Comparison of ENCODE assay signal across 12 cellular contexts in the genomic region with DNA sequence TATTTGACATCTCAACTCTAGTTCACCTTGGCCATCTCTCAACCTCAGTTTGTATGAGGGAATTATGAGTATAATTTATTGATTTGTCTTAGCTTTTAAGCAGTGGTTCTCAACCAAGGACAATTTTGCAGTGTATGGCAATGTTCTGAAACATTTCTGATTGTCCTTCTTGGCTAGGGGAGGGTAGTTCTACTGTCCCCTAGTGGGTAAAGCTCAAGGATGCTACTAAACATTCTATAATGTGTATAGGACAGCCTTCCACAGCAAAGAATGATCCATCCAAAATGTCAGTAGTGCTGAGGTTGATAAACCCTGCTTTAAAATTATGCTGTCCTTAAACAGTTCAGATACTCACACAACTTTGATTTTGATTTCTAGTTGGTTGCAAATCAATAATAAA.
DNase-seq lines count a peak whose midpoint lies in the region; ATAC-seq, FAIRE-seq and TF ChIP-seq lines count a peak whose summit lies in the region.
"Had no signal": no experiment of that assay in that cellular context is flagged by ENCODE, and none has a peak within 500 bp of the region (broad histone marks: within the 10 kb centered on the region; RNA-seq: fewer than 3 reads in every experiment).

No MANE protein-coding gene starts in this region.

- H3K4me3 ChIP-seq in AG04450 (ENCODE audit: low read depth, low read length) (no peak overlapping the region), Panc1 (ENCODE audit: low read depth in 2 of 2, low read length in 2 of 2) (no peak overlapping the region), fibroblast of pulmonary artery (replicated peaks; ENCODE audit: low read depth, low read length) (no peak overlapping the region)

- no peak overlapping the region for H3K27ac ChIP-seq in AG04450 (ENCODE audit: low read depth, low read length)
- no peak overlapping the region for H3K27ac ChIP-seq in Panc1 (ENCODE audit: low read length)

- H3K4me1 ChIP-seq in Panc1 (ENCODE audit: control insufficient read depth, insufficient read depth, low read length): no peaks in the 10 kb centered on the region

- H3K27me3 ChIP-seq in AG04450 (ENCODE audit: control insufficient read depth, insufficient read depth, low read length): no peaks in the 10 kb centered on the region
- H3K27me3 ChIP-seq in Panc1 (ENCODE audit: control insufficient read depth, insufficient read depth, low read length): no peaks in the 10 kb centered on the region

- in situ Hi-C loops in Panc1 (cut with HindIII; ENCODE audit: low pct_unique_long_range_greater_than_20kb, low sequenced_read_pairs): no loop called here

- intact Hi-C loops in Panc1 (cut with micrococcal nuclease; ENCODE audit: unreplicated experiment): no loop called here

- BruUV-seq in Panc1 (replicated peaks; lab: Mats Ljungman, UMichigan): no TSS peak

- no peak for TF ChIP-seq POLR2A in H54 (IDR thresholded peaks at IDR 0.05; ENCODE audit: low read depth, low read length)

- POLR2A ChIA-PET in AG04450 (lab: Yijun Ruan, JAX): no interaction called here
- POLR2A ChIA-PET in Panc1 (lab: Charles Lee): no interaction called here

- ATAC-seq in Panc1 (no peak), GM18519 (IDR thresholded peaks at IDR 0.05; ENCODE audit: low FRiP score, unreplicated experiment) (no peak), HG03469 (IDR thresholded peaks at IDR 0.05; ENCODE audit: unreplicated experiment) (no peak)
- ATAC-seq: activated CD4-positive, CD25-positive, alpha-beta regulatory T cell treated with anti-CD3 and anti-CD28 coated beads, Interleukin-2, amount 50 U/mL, for 24 hours had no signal

- peak; percentile 83 for FAIRE-seq in H54 (lab: Jason Lieb, UNC)

- TF ChIP-seq CTCF in AG04450 (IDR thresholded peaks at IDR 0.05; ENCODE audit: low read depth, low read length): peak; percentile 50
- TF ChIP-seq CTCF in Panc1 (IDR thresholded peaks at IDR 0.05): peak; percentile 45; the same call in 1 of the 2 replicates
- TF ChIP-seq CTCF in fibroblast of pulmonary artery (IDR thresholded peaks at IDR 0.05; ENCODE audit: low read length, missing control alignments): peak; percentile 47

- H3K36me3 ChIP-seq in Panc1 (ENCODE audit: control insufficient read depth, insufficient read depth, low read length): no peaks in the 10 kb centered on the region

- CTCF ChIA-PET in AG04450 (lab: Charles Lee) (interaction anchor here (0.8 to 2.5 kb wide), 8 partner anchors 15 to 226 kb away, joined by 3 to 14 read pairs (median 3); no protein-coding TSS in a partner anchor), Panc1 (lab: Charles Lee) (interaction anchor here (0.6 kb wide), 1 partner anchor 8 kb away, joined by 3 read pairs; no protein-coding TSS in a partner anchor)

- H3K9me3 ChIP-seq in AG04450 (ENCODE audit: control insufficient read depth, insufficient read depth, low read length) (no peaks in the 10 kb centered on the region), Panc1 (ENCODE audit: control insufficient read depth, insufficient read depth, low read depth, low read length) (no peaks in the 10 kb centered on the region)

- DNase-seq in AG04450 (ENCODE audit: low read depth, low spot score) (no peak), H54 (ENCODE audit: insufficient read length, low spot score) (no peak), Panc1 (ENCODE audit: low read depth, low spot score) (no peak), fibroblast of pulmonary artery (ENCODE audit: low read depth) (peak; percentile 16), EL (no peak)
- DNase-seq in activated T-cell treated with anti-CD3 and anti-CD28 coated beads, Interleukin-2, amount 50 U/mL, for 1 hour: no peak
- DNase-seq: activated naive CD4-positive, alpha-beta T cell treated with anti-CD3 and anti-CD28 coated beads, Interleukin-2, amount 50 U/mL, for 16 hours; COR-L47; stimulated activated CD8-positive, alpha-beta memory T cell treated with anti-CD3 and anti-CD28 coated beads, Interleukin-4, amount 100 ng/mL, for 48 hours had no signal
